Comparison of ENCODE assay signal across 9 cellular contexts in the genomic region with DNA sequence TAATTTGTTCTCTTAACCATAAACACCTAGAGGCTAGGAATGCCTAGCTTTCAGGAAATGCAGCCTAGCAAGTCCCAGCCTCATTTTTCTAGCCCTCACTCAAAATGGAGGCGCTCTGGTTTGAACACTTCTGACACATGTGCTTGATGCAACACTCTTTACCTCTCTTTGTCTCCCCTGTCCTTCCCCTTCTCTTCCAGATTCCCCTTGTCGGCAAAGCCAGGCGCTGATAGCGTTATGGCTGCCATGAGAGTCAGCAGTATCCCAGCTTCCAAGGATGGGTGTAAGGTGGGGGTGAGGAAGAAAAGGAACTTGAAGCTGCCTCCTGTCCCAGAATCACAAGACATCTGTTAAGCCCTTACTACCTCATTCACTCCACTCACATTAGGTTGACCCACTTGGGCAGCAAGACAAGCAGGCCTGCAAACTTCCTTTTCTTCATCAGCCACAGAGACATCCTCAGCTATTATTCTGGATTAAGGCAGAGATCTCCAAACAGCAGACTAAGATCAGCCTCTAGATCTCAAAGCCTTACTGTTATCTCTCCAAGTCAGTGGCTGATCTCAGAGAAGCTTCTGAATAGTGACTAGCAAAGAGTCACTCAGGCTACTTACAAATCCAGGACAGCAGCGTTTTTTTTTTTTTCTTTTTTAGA.
DNase-seq lines count a peak whose midpoint lies in the region; ATAC-seq and TF ChIP-seq lines count a peak whose summit lies in the region.
"Had no signal": no experiment of that assay in that cellular context is flagged by ENCODE, and none has a peak within 500 bp of the region (broad histone marks: within the 10 kb centered on the region; RNA-seq: fewer than 3 reads in every experiment).

No MANE protein-coding gene starts in this region.

- no peaks in the 10 kb centered on the region for H3K27me3 ChIP-seq in muscle layer of duodenum (ENCODE audit: low read depth, low read length)
- no peaks in the 10 kb centered on the region for H3K27me3 ChIP-seq in HAP-1 (ENCODE audit: low read depth)

- H3K4me3 ChIP-seq in muscle layer of duodenum (ENCODE audit: low read depth in 1 of 2, low read length in 2 of 2) (no peak overlapping the region), HAP-1 (no peak overlapping the region)

- no peak for ATAC-seq in activated naive CD8-positive, alpha-beta T cell treated with anti-CD3 and anti-CD28 coated beads, Interleukin-2, amount 50 U/mL, for 24 hours

- TF ChIP-seq CTCF in GM10266 (IDR thresholded peaks at IDR 0.05; ENCODE audit: control insufficient read depth, insufficient read depth, low read depth, missing control alignments): no peak

- peaks cover 9% of the 10 kb centered on the region for H3K9me3 Mint-ChIP-seq in activated naive CD8-positive, alpha-beta T cell treated with anti-CD3 and anti-CD28 coated beads, Interleukin-2, amount 50 U/mL, for 24 hours

- H3K4me3 Mint-ChIP-seq in activated naive CD8-positive, alpha-beta T cell treated with anti-CD3 and anti-CD28 coated beads, Interleukin-2, amount 50 U/mL, for 24 hours: peak overlapping the region; percentile 30

- H3K36me3 ChIP-seq in muscle layer of duodenum (ENCODE audit: control insufficient read depth in 1 of 2, insufficient read depth in 2 of 2, low read length in 2 of 2): no peaks in the 10 kb centered on the region
- H3K36me3 ChIP-seq in HAP-1 (replicated peaks): no peaks in the 10 kb centered on the region

- H3K9me3 ChIP-seq in muscle layer of duodenum (ENCODE audit: control insufficient read depth in 1 of 2, low read length in 2 of 2) (no peaks in the 10 kb centered on the region), HAP-1 (no peaks in the 10 kb centered on the region)

- H3K4me1 ChIP-seq in muscle layer of duodenum (ENCODE audit: control insufficient read depth in 1 of 2, insufficient read depth in 2 of 2, low read length in 2 of 2): peaks cover 0 to 24% of the 10 kb centered on the region in 2 donors
- peaks cover 12% of the 10 kb centered on the region for H3K4me1 ChIP-seq in HAP-1

- H3K27ac ChIP-seq in muscle layer of duodenum (ENCODE audit: low read length): peak overlapping the region; percentile 18
- H3K27ac ChIP-seq: VCaP had no signal

- in situ Hi-C loops in HAP-1 (cut with MboI; ENCODE audit: low sequenced_read_pairs): no loop called here

- peak; percentile 65 for DNase-seq in Ammon's horn (ENCODE audit: low spot score)
- DNase-seq in GDM1 (lab: John Stamatoyannopoulos, UW): peak; percentile 4
- DNase-seq in activated naive CD8-positive, alpha-beta T cell treated with anti-CD3 and anti-CD28 coated beads, Interleukin-2, amount 50 U/mL, for 24 hours: no peak
- DNase-seq in HAP-1 (ENCODE audit: low spot score in 2 of 2): no peak
- DNase-seq in GM10266 (ENCODE audit: extremely low spot score): no peak
- DNase-seq in SIG-M5 treated with dmso at 0.1 percent for 504 hours (lab: John Stamatoyannopoulos, UW; ENCODE audit: unreplicated experiment): no peak
- no peak for DNase-seq in NCI-H1092 treated with DMSO at 0.1 percent for 48 hours (lab: John Stamatoyannopoulos, UW)

- no peak overlapping the region for H3K27ac Mint-ChIP-seq in activated naive CD8-positive, alpha-beta T cell treated with anti-CD3 and anti-CD28 coated beads, Interleukin-2, amount 50 U/mL, for 24 hours

- no peaks in the 10 kb centered on the region for H3K27me3 Mint-ChIP-seq in activated naive CD8-positive, alpha-beta T cell treated with anti-CD3 and anti-CD28 coated beads, Interleukin-2, amount 50 U/mL, for 24 hours

- peaks cover 10% of the 10 kb centered on the region for H3K36me3 Mint-ChIP-seq in activated naive CD8-positive, alpha-beta T cell treated with anti-CD3 and anti-CD28 coated beads, Interleukin-2, amount 50 U/mL, for 24 hours (ENCODE audit: low read depth)

- H3K4me1 Mint-ChIP-seq in activated naive CD8-positive, alpha-beta T cell treated with anti-CD3 and anti-CD28 coated beads, Interleukin-2, amount 50 U/mL, for 24 hours: peaks cover 56% of the 10 kb centered on the region

Comparison
In these comparisons a context has a peak if more than half of its experiments do, and no peak if none do; other contexts are left out.
1. DNase-seq: peak in Ammon's horn (single experiment) and GDM1 (single experiment); none in activated naive CD8-positive, alpha-beta T cell treated with anti-CD3 and anti-CD28 coated beads, Interleukin-2, amount 50 U/mL, for 24 hours (single experiment), HAP-1 (0 of 2), GM10266 (single experiment), SIG-M5 treated with dmso at 0.1 percent for 504 hours (single experiment) and NCI-H1092 treated with DMSO at 0.1 percent for 48 hours (single experiment).